10 cellular contexts compared by ENCODE assay signal in genomic region chr1:194171596-194171995, GRCh38.
"Had no signal": no experiment of that assay in that cellular context is flagged by ENCODE, and none has a peak within 500 bp of the region (broad histone marks: within the 10 kb centered on the region; RNA-seq: fewer than 3 reads in every experiment).

No MANE protein-coding gene starts in this region.

- H3K9ac ChIP-seq: KMS-11 had no signal

- H3K27ac ChIP-seq: KMS-11 had no signal

- H3K27ac Mint-ChIP-seq: H9, HFFc6 had no signal

- DNase-seq: GOT3, H9, HCEC 1CT, HFFc6, IMR-90, Karpas-422 had no signal

- H3K9me3 Mint-ChIP-seq: H9, HFFc6 had no signal

- H3K4me2 ChIP-seq: KMS-11 had no signal

- H3K4me3 ChIP-seq: K562 had no signal

- H3K4me3 Mint-ChIP-seq: H9, HFFc6 had no signal

- FAIRE-seq: H54, HTR-8/SVneo, K562 had no signal

- ATAC-seq: K562 had no signal
